8 cellular contexts compared by ENCODE assay signal in the genomic region with DNA sequence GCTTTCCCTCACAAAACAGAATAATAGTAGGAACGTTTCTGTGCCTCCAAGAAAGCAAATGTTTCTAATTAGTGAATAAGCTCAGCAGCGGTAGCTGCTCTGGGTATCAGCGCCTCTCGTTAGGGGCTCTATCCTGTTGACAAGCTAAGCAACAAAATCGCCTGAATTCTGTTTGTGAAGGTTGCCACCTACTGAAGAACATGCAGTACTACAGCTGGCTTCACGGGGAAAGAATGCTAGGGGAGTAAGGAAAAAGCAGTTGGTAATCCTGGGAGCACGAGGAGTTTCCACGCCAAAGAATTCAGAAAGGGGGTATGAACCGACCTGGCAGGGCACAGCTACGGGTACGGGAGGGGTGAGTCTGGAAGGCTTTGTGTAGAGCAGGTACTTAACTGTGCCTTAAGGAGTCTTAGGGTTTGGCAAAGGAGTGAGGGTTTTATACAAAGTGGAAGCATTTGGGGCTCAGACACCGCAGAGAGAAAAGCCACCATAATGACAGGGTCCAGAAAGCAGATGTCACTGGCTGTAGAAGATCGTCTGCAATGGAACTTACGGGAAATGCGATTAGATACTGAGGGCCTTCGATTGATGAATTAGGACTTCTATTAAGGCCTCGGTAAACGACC.
DNase-seq lines count a peak whose midpoint lies in the region; ATAC-seq and TF ChIP-seq lines count a peak whose summit lies in the region.

No MANE protein-coding gene starts in this region.

- in situ Hi-C loops in Panc1 (cut with HindIII; ENCODE audit: low pct_unique_long_range_greater_than_20kb, low sequenced_read_pairs), result no loop called here

- peak overlapping the region; percentile 53 for H2AFZ ChIP-seq in KMS-11 (ENCODE audit: low read depth)

- H3K4me1 ChIP-seq in KMS-11 (ENCODE audit: low read depth, poor library complexity, severe bottlenecking) (peaks cover 2% of the 10 kb centered on the region), Panc1 (ENCODE audit: control insufficient read depth, insufficient read depth, low read length) (no peaks in the 10 kb centered on the region)

- no peaks in the 10 kb centered on the region for H3K36me3 ChIP-seq in KMS-11 (ENCODE audit: insufficient read depth)
- no peaks in the 10 kb centered on the region for H3K36me3 ChIP-seq in Panc1 (ENCODE audit: control insufficient read depth, insufficient read depth, low read length)

- intact Hi-C loops in Panc1 (cut with micrococcal nuclease; ENCODE audit: unreplicated experiment), result no loop called here

- H3K4me2 ChIP-seq in KMS-11, result 0 out of 2 replicates have a peak overlapping the region, but pooled peaks have one; percentile 30

- H3K4me3 ChIP-seq in KMS-11 (IDR thresholded peaks at IDR 0.05; ENCODE audit: insufficient read depth, low read depth, low read length) (no peak overlapping the region), Panc1 (ENCODE audit: low read depth in 2 of 2, low read length in 2 of 2) (no peak overlapping the region)

- H4K20me1 ChIP-seq in KMS-11 (ENCODE audit: insufficient read depth), result no peaks in the 10 kb centered on the region

- peak; percentile 91 for TF ChIP-seq CTCF in KMS-11 (conservative IDR thresholded peaks at IDR 0.05; ENCODE audit: low read depth, low read length)
- TF ChIP-seq CTCF in Panc1 (IDR thresholded peaks at IDR 0.05), result peak; percentile 69
- peak in 1 of 3 donors; percentile 59 for TF ChIP-seq CTCF in omental fat pad (IDR thresholded peaks at IDR 0.05)

- POLR2A ChIA-PET in Panc1 (lab: Charles Lee), result no interaction called here

- no TSS peak for BruUV-seq in Panc1 (replicated peaks; lab: Mats Ljungman, UMichigan)

- no peaks in the 10 kb centered on the region for H3K79me2 ChIP-seq in KMS-11 (ENCODE audit: insufficient read depth, low read depth)

- CTCF ChIA-PET in Panc1 (lab: Charles Lee), result interaction anchor here (0.6 to 0.9 kb wide), 3 partner anchors 10 to 151 kb away, joined by 3 to 4 read pairs (median 4); no protein-coding TSS in a partner anchor

- H3K9me3 ChIP-seq in Panc1 (ENCODE audit: control insufficient read depth, insufficient read depth, low read depth, low read length), result no peaks in the 10 kb centered on the region

- DNase-seq in GDM1 (lab: John Stamatoyannopoulos, UW), result peak; percentile 31
- no peak for DNase-seq in Panc1 (ENCODE audit: low read depth, low spot score)
- DNase-seq in activated effector memory CD4-positive, alpha-beta T cell treated with anti-CD3 and anti-CD28 coated beads, Interleukin-2, amount 50 U/mL, for 16 hours, result peak; percentile 70
- peak; percentile 35 for DNase-seq in germinal center (ENCODE audit: low spot score)
- DNase-seq in omental fat pad (ENCODE audit: low spot score), result no peak
- DNase-seq in cortex of kidney (lab: John Stamatoyannopoulos, UW), result no peak

- H3K27me3 ChIP-seq in KMS-11 (ENCODE audit: insufficient read depth, low read depth), result no peaks in the 10 kb centered on the region
- no peaks in the 10 kb centered on the region for H3K27me3 ChIP-seq in Panc1 (ENCODE audit: control insufficient read depth, insufficient read depth, low read length)

- ATAC-seq in GM21825 (IDR thresholded peaks at IDR 0.05; ENCODE audit: unreplicated experiment) (peak; percentile 88), Panc1 (0 out of 2 replicates have a peak, but pooled peaks have one; percentile 58), omental fat pad (ENCODE audit: low FRiP score) (peak; percentile 64)

- H3K27ac ChIP-seq in KMS-11 (no peak overlapping the region), Panc1 (ENCODE audit: low read length) (no peak overlapping the region)

- H3K9ac ChIP-seq in KMS-11, result no peak overlapping the region

Comparison
In these comparisons a context has a peak if more than half of its experiments do, and no peak if none do; other contexts are left out.
1. DNase-seq: peak in GDM1 (single experiment), activated effector memory CD4-positive, alpha-beta T cell treated with anti-CD3 and anti-CD28 coated beads, Interleukin-2, amount 50 U/mL, for 16 hours (single experiment) and germinal center (single experiment); none in Panc1 (single experiment), omental fat pad (single experiment) and cortex of kidney (single experiment).
2. Peak in every context shown above with its lines, with median percentiles within 50 percentile points of each other: ATAC-seq.